16 cellular contexts compared by ENCODE assay signal in the genomic region with DNA sequence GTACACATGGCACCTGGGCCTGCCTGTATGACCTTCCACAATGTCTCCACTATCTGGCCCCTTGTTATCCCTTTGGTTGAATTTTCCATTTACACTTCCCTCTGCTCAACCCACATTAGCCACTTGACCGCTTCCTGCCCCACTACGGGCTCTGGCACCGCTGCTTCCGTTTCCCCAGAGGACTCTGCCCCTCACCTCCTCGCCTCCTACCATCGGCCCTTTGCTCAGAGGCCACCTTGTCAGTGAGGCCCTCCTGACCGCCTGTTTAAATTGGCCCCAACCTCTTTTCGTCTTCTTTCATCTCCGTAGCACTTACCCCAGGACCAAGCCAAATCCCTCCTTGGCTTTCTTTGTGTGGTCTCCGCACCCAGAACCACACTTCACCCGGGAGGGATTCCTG. TPM values are rescaled to one million over a fixed set of nuclear protein-coding genes. Genes with fewer than 3 reads are reported as not detected.
"Had no signal": no experiment of that assay in that cellular context is flagged by ENCODE, and none has a peak within 500 bp of the region (broad histone marks: within the 10 kb centered on the region; RNA-seq: fewer than 3 reads in every experiment).

No MANE protein-coding gene starts in this region.

- H3K4me1 Mint-ChIP-seq: mesothelial cell of epicardium had no signal

- H3K4me3 ChIP-seq: hepatocyte, uterus had no signal

- H3K4me1 ChIP-seq: uterus had no signal

- H3K36me3 ChIP-seq: uterus had no signal

- H3K4me3 Mint-ChIP-seq: mesothelial cell of epicardium; natural killer cell treated with Interleukin-12 subunit alpha and Interleukin-12 subunit beta and Interleukin-15 and Interleukin-18, amount 100 ng/mL, for 72 hours; type B pancreatic cell had no signal

- DNase-seq: dermis blood vessel endothelial cell; foreskin melanocyte; kidney; mammary epithelial cell; small intestine; stimulated activated CD4-positive, alpha-beta T cell treated with anti-CD3 and anti-CD28 coated beads, Interleukin-12 subunit alpha, Interleukin-12 subunit beta, amount 100 ng/mL, for 4 hours; stimulated activated naive CD4-positive, alpha-beta T cell; uterus had no signal

- H3K27ac Mint-ChIP-seq: mesothelial cell of epicardium; natural killer cell treated with Interleukin-12 subunit alpha and Interleukin-12 subunit beta and Interleukin-15 and Interleukin-18, amount 100 ng/mL, for 72 hours; type B pancreatic cell had no signal

- H3K9me3 Mint-ChIP-seq: mesothelial cell of epicardium; natural killer cell treated with Interleukin-12 subunit alpha and Interleukin-12 subunit beta and Interleukin-15 and Interleukin-18, amount 100 ng/mL, for 72 hours; type B pancreatic cell had no signal

- H3K9me3 ChIP-seq: uterus had no signal

- H3K27ac ChIP-seq: uterus had no signal

- H3K36me3 Mint-ChIP-seq: mesothelial cell of epicardium; natural killer cell treated with Interleukin-12 subunit alpha and Interleukin-12 subunit beta and Interleukin-15 and Interleukin-18, amount 100 ng/mL, for 72 hours; type B pancreatic cell had no signal

RNA-seq across cellular contexts. Expression of gene SOX1, which starts 47.4 kb away (rescaled TPM):
- total RNA-seq: dermis blood vessel endothelial cell; hepatocyte; kidney; mammary epithelial cell; mesothelial cell of epicardium; mucosa of gallbladder; natural killer cell treated with Interleukin-12 subunit alpha and Interleukin-12 subunit beta and Interleukin-15 and Interleukin-18, amount 100 ng/mL, for 72 hours; omental fat pad; pulmonary artery endothelial cell; uterus had no signal
- polyA plus RNA-seq: esophagus, mammary epithelial cell had no signal
